16 cellular contexts compared by ENCODE assay signal in genomic region chr12:462936-463705, GRCh38. TPM values are rescaled to one million over a fixed set of nuclear protein-coding genes. Genes with fewer than 3 reads are reported as not detected.
DNase-seq lines count a peak whose midpoint lies in the region; ATAC-seq and TF ChIP-seq lines count a peak whose summit lies in the region.
"Had no signal": no experiment of that assay in that cellular context is flagged by ENCODE, and none has a peak within 500 bp of the region (broad histone marks: within the 10 kb centered on the region; RNA-seq: fewer than 3 reads in every experiment).

No MANE protein-coding gene starts in this region.

- CTCF ChIA-PET in PC-9 (lab: Charles Lee) (no interaction called here), OCI-LY7 (lab: Charles Lee; ENCODE audit: unreplicated experiment) (no interaction called here)

- BruUV-seq in PC-9 (replicated peaks; lab: Mats Ljungman, UMichigan) (no TSS peak), OCI-LY7 (replicated peaks; lab: Mats Ljungman, UMichigan) (no TSS peak)

- H3K9me3 ChIP-seq in PC-9 (ENCODE audit: insufficient read depth, low read depth) = no peaks in the 10 kb centered on the region
- H3K9me3 ChIP-seq in mucosa of descending colon = no peaks in the 10 kb centered on the region
- H3K9me3 ChIP-seq in OCI-LY7 (ENCODE audit: low read length) = no peaks in the 10 kb centered on the region
- H3K9me3 ChIP-seq: sigmoid colon had no signal

- TF ChIP-seq CTCF in PC-9 (conservative IDR thresholded peaks at IDR 0.05) (no peak), mucosa of descending colon (IDR thresholded peaks at IDR 0.05) (no peak), OCI-LY7 (conservative IDR thresholded peaks at IDR 0.05; ENCODE audit: low read length) (no peak)

- no peaks in the 10 kb centered on the region for H3K79me2 ChIP-seq in PC-9 (ENCODE audit: low read depth)
- no peaks in the 10 kb centered on the region for H3K79me2 ChIP-seq in OCI-LY7 (ENCODE audit: insufficient read depth, low read depth, low read length)

- peak; percentile 35 for DNase-seq in DMS 273 (lab: John Stamatoyannopoulos, UW; ENCODE audit: unreplicated experiment)
- DNase-seq in DMS 273 treated with DMSO at 0.1 percent for 48 hours (lab: John Stamatoyannopoulos, UW) = no peak
- peak; percentile 95 for DNase-seq in DMS53 treated with DMSO at 0.1 percent for 48 hours (lab: John Stamatoyannopoulos, UW; ENCODE audit: unreplicated experiment)
- peak; percentile 76 to 86 for DNase-seq in PC-9
- DNase-seq in mucosa of descending colon = peak; percentile 67 to 79 (median 77)
- no peak for DNase-seq in NCI-H82 treated with DMSO at 0.1 percent for 48 hours (lab: John Stamatoyannopoulos, UW; ENCODE audit: unreplicated experiment)
- no peak for DNase-seq in OCI-LY7 (ENCODE audit: low spot score)
- DNase-seq: activated CD4-positive, CD25-positive, alpha-beta regulatory T cell; activated CD8-positive, alpha-beta memory T cell treated with anti-CD3 and anti-CD28 coated beads, Interleukin-2, amount 50 U/mL, for 4 hours; NCI-H2171 treated with DMSO at 0.1 percent for 48 hours; sigmoid colon; stimulated activated CD4-positive, alpha-beta T cell treated with anti-CD3 and anti-CD28 coated beads, Interleukin-4, amount 100 ng/mL, for 4 hours; stimulated activated naive B cell treated with anti-CD40 and anti-IgM and Interleukin-4, amounts not matched to agents 10 μg/mL and 1 μg/mL and 100 μg/mL, for 72 hours; T-helper 1 cell had no signal

- H3F3A ChIP-seq in PC-9 (ENCODE audit: insufficient read depth, low read depth) = peaks cover 33% of the 10 kb centered on the region

- H3K36me3 ChIP-seq in PC-9 (ENCODE audit: low read depth) = no peaks in the 10 kb centered on the region
- H3K36me3 ChIP-seq in mucosa of descending colon (ENCODE audit: low read depth) = no peaks in the 10 kb centered on the region
- H3K36me3 ChIP-seq in OCI-LY7 (ENCODE audit: insufficient read depth, low read length) = no peaks in the 10 kb centered on the region
- H3K36me3 ChIP-seq: sigmoid colon had no signal

- no peaks in the 10 kb centered on the region for H4K20me1 ChIP-seq in PC-9 (ENCODE audit: insufficient read depth)
- no peaks in the 10 kb centered on the region for H4K20me1 ChIP-seq in OCI-LY7 (ENCODE audit: insufficient read depth, low read length)

- no peak overlapping the region for H3K27ac ChIP-seq in PC-9
- no peak overlapping the region for H3K27ac ChIP-seq in OCI-LY7 (ENCODE audit: low read depth, low read length, poor library complexity, severe bottlenecking)
- H3K27ac ChIP-seq: HL-60, sigmoid colon had no signal

- peaks cover 24% of the 10 kb centered on the region for H3K4me1 ChIP-seq in PC-9 (replicated peaks; ENCODE audit: insufficient read depth)
- peaks cover 30% of the 10 kb centered on the region for H3K4me1 ChIP-seq in mucosa of descending colon (ENCODE audit: low read depth)
- peaks cover 4% of the 10 kb centered on the region for H3K4me1 ChIP-seq in OCI-LY7 (ENCODE audit: insufficient read depth, low read length, poor library complexity, severe bottlenecking)

- H3K4me2 ChIP-seq in PC-9 (peak overlapping the region; percentile 54), OCI-LY7 (ENCODE audit: low read length) (no peak overlapping the region)

- POLR2A ChIA-PET in PC-9 (lab: Charles Lee; ENCODE audit: unreplicated experiment) = interaction anchor here (0.5 to 1.4 kb wide), 5 partner anchors 22 to 1996 kb away, joined by 3 to 8 read pairs (median 4); no protein-coding TSS in a partner anchor
- POLR2A ChIA-PET in OCI-LY7 (lab: Charles Lee) = interaction anchor here (0.6 kb wide), 1 partner anchor 450 kb away, joined by 3 read pairs; no protein-coding TSS in a partner anchor

- H3K9me2 ChIP-seq in PC-9 (ENCODE audit: insufficient read depth) (no peaks in the 10 kb centered on the region), OCI-LY7 (ENCODE audit: insufficient read depth, low read length) (no peaks in the 10 kb centered on the region)

- intact Hi-C loops in PC-9 (cut with micrococcal nuclease; ENCODE audit: unreplicated experiment) = loop anchor here (1.0 kb wide), 1 partner anchor 40 kb away; no protein-coding TSS in a partner anchor
- intact Hi-C loops in mucosa of descending colon (cut with DNase I, micrococcal nuclease) = no loop called here
- intact Hi-C loops in OCI-LY7 (cut with micrococcal nuclease; ENCODE audit: unreplicated experiment) = no loop called here

- H2AFZ ChIP-seq in PC-9 (no peak overlapping the region), OCI-LY7 (ENCODE audit: low read length) (no peak overlapping the region)

- ATAC-seq in mucosa of descending colon (no peak), GM18867 (IDR thresholded peaks at IDR 0.05; ENCODE audit: unreplicated experiment) (no peak)
- ATAC-seq: stimulated activated naive B cell treated with anti-CD40 and anti-IgM and Interleukin-4, amounts not matched to agents 10 μg/mL and 1 μg/mL and 100 μg/mL, for 72 hours had no signal

- H3K4me3 ChIP-seq in PC-9 = no peak overlapping the region
- no peak overlapping the region for H3K4me3 ChIP-seq in mucosa of descending colon
- no peak overlapping the region for H3K4me3 ChIP-seq in OCI-LY7 (ENCODE audit: low read depth, low read length, poor library complexity, severe bottlenecking)
- H3K4me3 ChIP-seq: sigmoid colon had no signal

- H3K27me3 ChIP-seq in PC-9 (ENCODE audit: insufficient read depth, low read depth) = peaks cover 44% of the 10 kb centered on the region

RNA-seq across cellular contexts. Expression of gene B4GALNT3, which starts 3.4 kb away (rescaled TPM):
- total RNA-seq in PC-9 (2021) (7.1 and 8.0 TPM in 2 replicates), mucosa of descending colon (100 to 1,000 TPM in 1 of 3 donors, 10 to 100 TPM in 2; 62.9 to 134 (median 94.9) TPM), OCI-LY7 (2022) (5.0 and 5.4 TPM in 2 replicates)
- 3.2 and 3.4 TPM in 2 replicates for total RNA-seq in OCI-LY7 (2014; rRNA removed; shearing (Covaris generic))

Comparison
In these comparisons a context has a peak if more than half of its experiments do, and no peak if none do; other contexts are left out.
1. DNase-seq: peak in DMS 273 (single experiment), DMS53 treated with DMSO at 0.1 percent for 48 hours (single experiment), PC-9 (2 of 2) and mucosa of descending colon (3 of 3); none in DMS 273 treated with DMSO at 0.1 percent for 48 hours (single experiment), NCI-H82 treated with DMSO at 0.1 percent for 48 hours (single experiment) and OCI-LY7 (single experiment).